26 cellular contexts compared by ENCODE assay signal in the genomic region with DNA sequence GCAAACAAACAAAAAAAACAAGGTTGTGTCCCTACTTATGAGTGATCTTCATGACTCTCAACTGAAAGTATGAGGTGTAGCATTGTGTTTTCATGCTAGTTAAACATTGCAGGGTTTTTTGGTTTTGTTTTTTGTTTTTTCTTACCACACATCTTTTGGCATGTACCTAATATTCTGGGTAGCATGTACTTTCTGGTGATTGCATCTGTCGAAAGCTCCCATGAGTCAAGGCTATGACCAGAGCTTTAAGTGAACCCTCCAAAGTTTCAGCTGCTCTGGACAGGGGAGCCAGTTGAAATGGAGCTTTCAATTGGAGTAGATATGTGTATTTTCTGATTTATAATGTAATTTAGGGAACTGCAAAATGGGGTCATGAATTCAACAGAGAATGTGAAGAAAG.
"Had no signal": no experiment of that assay in that cellular context is flagged by ENCODE, and none has a peak within 500 bp of the region (broad histone marks: within the 10 kb centered on the region; RNA-seq: fewer than 3 reads in every experiment).

No MANE protein-coding gene starts in this region.

- DNase-seq: dermis blood vessel endothelial cell; effector memory CD4-positive, alpha-beta T cell; head of caudate nucleus; left ventricle myocardium superior; lower lobe of right lung; naive thymus-derived CD8-positive, alpha-beta T cell; nephron progenitor cell; nucleus accumbens; right cardiac atrium; sigmoid colon; spleen; stimulated activated CD4-positive, alpha-beta T cell treated with anti-CD3 and anti-CD28 coated beads, Interleukin-4, amount 100 ng/mL, for 4 hours; stimulated activated naive CD8-positive, alpha-beta T cell treated with anti-CD3 and anti-CD28 coated beads, Interleukin-15, Interleukin-2, amounts not matched to agents 100 U/mL and 50 U/mL, for 24 hours; substantia nigra; testis; tibial artery had no signal

- H3K27me3 Mint-ChIP-seq: stimulated activated memory B cell treated with anti-CD40 and anti-IgM and Interleukin-4, amounts not matched to agents 10 μg/mL and 1 μg/mL and 100 μg/mL, for 72 hours; type B pancreatic cell had no signal

- FAIRE-seq: endothelial cell of umbilical vein, frontal cortex, keratinocyte, urothelium cell line had no signal

- H3K4me3 ChIP-seq: coronary artery, esophagus muscularis mucosa, lower lobe of right lung, prostate gland, sigmoid colon, skin epidermis, spleen, testis, tibial artery had no signal

- H3K9me3 Mint-ChIP-seq: nephron progenitor cell, type B pancreatic cell had no signal

- H3K27me3 ChIP-seq: sigmoid colon, spleen, testis, tibial artery had no signal

- H3K4me3 Mint-ChIP-seq: naive thymus-derived CD8-positive, alpha-beta T cell; nephron progenitor cell; stimulated activated memory B cell treated with anti-CD40 and anti-IgM and Interleukin-4, amounts not matched to agents 10 μg/mL and 1 μg/mL and 100 μg/mL, for 72 hours; type B pancreatic cell had no signal

- H3K4me1 Mint-ChIP-seq: naive thymus-derived CD8-positive, alpha-beta T cell; nephron progenitor cell; stimulated activated memory B cell treated with anti-CD40 and anti-IgM and Interleukin-4, amounts not matched to agents 10 μg/mL and 1 μg/mL and 100 μg/mL, for 72 hours had no signal

- H3K9me3 ChIP-seq: esophagus muscularis mucosa, lower lobe of right lung, prostate gland, sigmoid colon, spleen, testis, tibial artery had no signal

- H3K36me3 Mint-ChIP-seq: naive thymus-derived CD8-positive, alpha-beta T cell; stimulated activated memory B cell treated with anti-CD40 and anti-IgM and Interleukin-4, amounts not matched to agents 10 μg/mL and 1 μg/mL and 100 μg/mL, for 72 hours; type B pancreatic cell had no signal

- H3K27ac Mint-ChIP-seq: naive thymus-derived CD8-positive, alpha-beta T cell; nephron progenitor cell; stimulated activated memory B cell treated with anti-CD40 and anti-IgM and Interleukin-4, amounts not matched to agents 10 μg/mL and 1 μg/mL and 100 μg/mL, for 72 hours; type B pancreatic cell had no signal

- ATAC-seq: left ventricle myocardium superior; lower lobe of right lung; naive thymus-derived CD8-positive, alpha-beta T cell; right cardiac atrium; stimulated activated memory B cell treated with anti-CD40 and anti-IgM and Interleukin-4, amounts not matched to agents 10 μg/mL and 1 μg/mL and 100 μg/mL, for 72 hours; stimulated activated naive CD8-positive, alpha-beta T cell treated with anti-CD3 and anti-CD28 coated beads, Interleukin-15, Interleukin-2, amounts not matched to agents 100 U/mL and 50 U/mL, for 24 hours had no signal

- H3K4me1 ChIP-seq: esophagus muscularis mucosa, lower lobe of right lung, prostate gland, sigmoid colon, spleen, testis, tibial artery had no signal

- H3K36me3 ChIP-seq: esophagus muscularis mucosa, lower lobe of right lung, prostate gland, sigmoid colon, spleen, tibial artery had no signal

- H3K27ac ChIP-seq: coronary artery, esophagus muscularis mucosa, lower lobe of right lung, prostate gland, sigmoid colon, skin epidermis, spleen, testis, tibial artery had no signal
